1 cellular context compared by ENCODE assay signal in the genomic region with DNA sequence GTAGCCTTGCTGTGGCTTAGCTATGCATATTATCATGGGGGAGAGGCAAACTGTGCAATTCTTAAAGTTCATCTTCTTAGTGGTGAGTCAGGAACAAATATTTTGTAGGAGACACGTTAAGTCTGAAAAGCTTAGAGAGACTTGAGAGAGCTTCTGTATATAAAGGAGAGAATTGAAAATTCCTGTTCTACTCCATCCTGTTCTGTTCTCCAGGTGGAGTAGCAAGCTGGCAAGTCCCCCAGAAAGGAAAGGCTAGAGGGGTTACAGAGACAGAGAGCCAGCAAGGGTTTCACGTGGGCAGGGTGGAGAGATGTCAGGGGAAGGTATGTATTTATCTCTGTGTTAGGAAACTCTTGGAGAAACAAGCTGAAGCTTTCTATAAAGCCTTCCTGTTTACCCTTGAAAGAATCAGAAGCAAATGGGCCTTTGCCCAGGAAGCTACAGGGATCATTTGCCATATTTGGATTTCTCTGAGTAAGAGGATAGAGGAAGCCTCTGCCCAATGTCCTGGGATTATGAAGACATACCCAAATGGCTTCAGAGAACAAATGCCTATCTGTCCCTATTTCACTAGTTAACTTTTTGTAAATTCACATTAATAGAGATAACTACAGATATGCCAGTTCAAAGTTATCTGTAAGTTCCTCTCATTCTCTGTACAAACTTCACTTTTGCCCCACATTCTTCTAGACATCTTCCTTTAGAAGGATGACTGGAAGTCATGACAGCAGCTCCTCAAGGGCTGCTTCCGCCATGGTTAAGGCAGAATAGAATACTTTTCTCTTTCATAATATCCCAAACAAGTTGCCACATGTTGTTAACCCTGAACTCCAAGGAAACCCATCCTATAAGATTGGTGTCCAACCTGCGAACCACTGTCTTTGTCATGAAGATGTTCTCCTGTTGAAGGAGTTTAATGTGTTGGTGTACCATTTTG.
TF ChIP-seq lines count a peak whose summit lies in the region.

No MANE protein-coding gene starts in this region.

TF ChIP-seq in HepG2, 621 proteins besides CTCF, POLR2A, EP300 and RAD21 (continued from another document and continues in another):
- TF ChIP-seq, protein P1, sequence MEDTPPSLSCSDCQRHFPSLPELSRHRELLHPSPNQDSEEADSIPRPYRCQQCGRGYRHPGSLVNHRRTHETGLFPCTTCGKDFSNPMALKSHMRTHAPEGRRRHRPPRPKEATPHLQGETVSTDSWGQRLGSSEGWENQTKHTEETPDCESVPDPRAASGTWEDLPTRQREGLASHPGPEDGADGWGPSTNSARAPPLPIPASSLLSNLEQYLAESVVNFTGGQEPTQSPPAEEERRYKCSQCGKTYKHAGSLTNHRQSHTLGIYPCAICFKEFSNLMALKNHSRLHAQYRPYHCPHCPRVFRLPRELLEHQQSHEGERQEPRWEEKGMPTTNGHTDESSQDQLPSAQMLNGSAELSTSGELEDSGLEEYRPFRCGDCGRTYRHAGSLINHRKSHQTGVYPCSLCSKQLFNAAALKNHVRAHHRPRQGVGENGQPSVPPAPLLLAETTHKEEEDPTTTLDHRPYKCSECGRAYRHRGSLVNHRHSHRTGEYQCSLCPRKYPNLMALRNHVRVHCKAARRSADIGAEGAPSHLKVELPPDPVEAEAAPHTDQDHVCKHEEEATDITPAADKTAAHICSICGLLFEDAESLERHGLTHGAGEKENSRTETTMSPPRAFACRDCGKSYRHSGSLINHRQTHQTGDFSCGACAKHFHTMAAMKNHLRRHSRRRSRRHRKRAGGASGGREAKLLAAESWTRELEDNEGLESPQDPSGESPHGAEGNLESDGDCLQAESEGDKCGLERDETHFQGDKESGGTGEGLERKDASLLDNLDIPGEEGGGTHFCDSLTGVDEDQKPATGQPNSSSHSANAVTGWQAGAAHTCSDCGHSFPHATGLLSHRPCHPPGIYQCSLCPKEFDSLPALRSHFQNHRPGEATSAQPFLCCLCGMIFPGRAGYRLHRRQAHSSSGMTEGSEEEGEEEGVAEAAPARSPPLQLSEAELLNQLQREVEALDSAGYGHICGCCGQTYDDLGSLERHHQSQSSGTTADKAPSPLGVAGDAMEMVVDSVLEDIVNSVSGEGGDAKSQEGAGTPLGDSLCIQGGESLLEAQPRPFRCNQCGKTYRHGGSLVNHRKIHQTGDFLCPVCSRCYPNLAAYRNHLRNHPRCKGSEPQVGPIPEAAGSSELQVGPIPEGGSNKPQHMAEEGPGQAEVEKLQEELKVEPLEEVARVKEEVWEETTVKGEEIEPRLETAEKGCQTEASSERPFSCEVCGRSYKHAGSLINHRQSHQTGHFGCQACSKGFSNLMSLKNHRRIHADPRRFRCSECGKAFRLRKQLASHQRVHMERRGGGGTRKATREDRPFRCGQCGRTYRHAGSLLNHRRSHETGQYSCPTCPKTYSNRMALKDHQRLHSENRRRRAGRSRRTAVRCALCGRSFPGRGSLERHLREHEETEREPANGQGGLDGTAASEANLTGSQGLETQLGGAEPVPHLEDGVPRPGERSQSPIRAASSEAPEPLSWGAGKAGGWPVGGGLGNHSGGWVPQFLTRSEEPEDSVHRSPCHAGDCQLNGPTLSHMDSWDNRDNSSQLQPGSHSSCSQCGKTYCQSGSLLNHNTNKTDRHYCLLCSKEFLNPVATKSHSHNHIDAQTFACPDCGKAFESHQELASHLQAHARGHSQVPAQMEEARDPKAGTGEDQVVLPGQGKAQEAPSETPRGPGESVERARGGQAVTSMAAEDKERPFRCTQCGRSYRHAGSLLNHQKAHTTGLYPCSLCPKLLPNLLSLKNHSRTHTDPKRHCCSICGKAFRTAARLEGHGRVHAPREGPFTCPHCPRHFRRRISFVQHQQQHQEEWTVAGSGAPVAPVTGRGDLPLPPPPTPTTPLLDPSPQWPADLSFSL (CRISPR knock-in tag; IDR thresholded peaks at IDR 0.05): no peak
- TF ChIP-seq ZNF441 (CRISPR knock-in tag; IDR thresholded peaks at IDR 0.05; ENCODE audit: borderline replicate concordance): peak; percentile 26; the same call in 1 of the 2 replicates
- TF ChIP-seq SOX13 (IDR thresholded peaks at IDR 0.05): 0 out of 2 replicates have a peak, but pooled peaks have one; percentile 51
- TF ChIP-seq SOX13 (CRISPR knock-in tag; conservative IDR thresholded peaks at IDR 0.05 in 1 of 2, IDR thresholded peaks at IDR 0.05 in 1 of 2): peak in 1 of 2 experiments; percentile 78; a peak in 1 of 4 replicates
- TF ChIP-seq, protein P2, sequence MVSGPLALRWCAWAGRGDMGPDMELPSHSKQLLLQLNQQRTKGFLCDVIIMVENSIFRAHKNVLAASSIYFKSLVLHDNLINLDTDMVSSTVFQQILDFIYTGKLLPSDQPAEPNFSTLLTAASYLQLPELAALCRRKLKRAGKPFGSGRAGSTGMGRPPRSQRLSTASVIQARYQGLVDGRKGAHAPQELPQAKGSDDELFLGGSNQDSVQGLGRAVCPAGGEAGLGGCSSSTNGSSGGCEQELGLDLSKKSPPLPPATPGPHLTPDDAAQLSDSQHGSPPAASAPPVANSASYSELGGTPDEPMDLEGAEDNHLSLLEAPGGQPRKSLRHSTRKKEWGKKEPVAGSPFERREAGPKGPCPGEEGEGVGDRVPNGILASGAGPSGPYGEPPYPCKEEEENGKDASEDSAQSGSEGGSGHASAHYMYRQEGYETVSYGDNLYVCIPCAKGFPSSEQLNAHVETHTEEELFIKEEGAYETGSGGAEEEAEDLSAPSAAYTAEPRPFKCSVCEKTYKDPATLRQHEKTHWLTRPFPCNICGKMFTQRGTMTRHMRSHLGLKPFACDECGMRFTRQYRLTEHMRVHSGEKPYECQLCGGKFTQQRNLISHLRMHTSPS (CRISPR knock-in tag; IDR thresholded peaks at IDR 0.05; ENCODE audit: low read depth): no peak; the same call in 1 of the 2 replicates
- TF ChIP-seq, protein P3, sequence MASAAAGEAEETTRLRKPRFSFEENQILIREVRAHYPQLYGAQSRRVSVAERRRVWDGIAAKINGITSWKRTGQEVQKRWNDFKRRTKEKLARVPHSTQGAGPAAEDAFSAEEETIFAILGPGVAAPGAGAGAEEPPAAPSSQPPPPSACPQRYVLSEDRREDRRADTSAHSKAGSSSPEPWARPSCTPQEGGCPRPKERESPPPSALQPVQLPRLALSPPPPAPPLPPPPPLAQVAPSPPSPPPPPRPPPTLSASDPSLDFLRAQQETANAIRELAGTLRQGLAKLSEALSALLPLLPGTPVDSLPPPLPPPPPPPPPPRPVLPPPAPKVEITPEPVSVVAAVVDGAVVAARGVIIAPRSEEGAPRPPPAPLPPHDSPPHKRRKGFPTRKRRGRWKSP (CRISPR knock-in tag; IDR thresholded peaks at IDR 0.05): no peak
- TF ChIP-seq, protein P4, sequence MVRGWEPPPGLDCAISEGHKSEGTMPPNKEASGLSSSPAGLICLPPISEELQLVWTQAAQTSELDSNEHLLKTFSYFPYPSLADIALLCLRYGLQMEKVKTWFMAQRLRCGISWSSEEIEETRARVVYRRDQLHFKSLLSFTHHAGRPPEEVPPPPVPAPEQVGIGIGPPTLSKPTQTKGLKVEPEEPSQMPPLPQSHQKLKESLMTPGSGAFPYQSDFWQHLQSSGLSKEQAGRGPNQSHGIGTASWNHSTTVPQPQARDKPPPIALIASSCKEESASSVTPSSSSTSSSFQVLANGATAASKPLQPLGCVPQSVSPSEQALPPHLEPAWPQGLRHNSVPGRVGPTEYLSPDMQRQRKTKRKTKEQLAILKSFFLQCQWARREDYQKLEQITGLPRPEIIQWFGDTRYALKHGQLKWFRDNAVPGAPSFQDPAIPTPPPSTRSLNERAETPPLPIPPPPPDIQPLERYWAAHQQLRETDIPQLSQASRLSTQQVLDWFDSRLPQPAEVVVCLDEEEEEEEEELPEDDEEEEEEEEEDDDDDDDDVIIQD (CRISPR knock-in tag; IDR thresholded peaks at IDR 0.05; ENCODE audit: low read depth): peak; percentile 87; the same call in 1 of the 2 replicates
- TF ChIP-seq POLR2AphosphoS2 (IDR thresholded peaks at IDR 0.05; ENCODE audit: low read depth, low read length): no peak
- TF ChIP-seq, protein P5, sequence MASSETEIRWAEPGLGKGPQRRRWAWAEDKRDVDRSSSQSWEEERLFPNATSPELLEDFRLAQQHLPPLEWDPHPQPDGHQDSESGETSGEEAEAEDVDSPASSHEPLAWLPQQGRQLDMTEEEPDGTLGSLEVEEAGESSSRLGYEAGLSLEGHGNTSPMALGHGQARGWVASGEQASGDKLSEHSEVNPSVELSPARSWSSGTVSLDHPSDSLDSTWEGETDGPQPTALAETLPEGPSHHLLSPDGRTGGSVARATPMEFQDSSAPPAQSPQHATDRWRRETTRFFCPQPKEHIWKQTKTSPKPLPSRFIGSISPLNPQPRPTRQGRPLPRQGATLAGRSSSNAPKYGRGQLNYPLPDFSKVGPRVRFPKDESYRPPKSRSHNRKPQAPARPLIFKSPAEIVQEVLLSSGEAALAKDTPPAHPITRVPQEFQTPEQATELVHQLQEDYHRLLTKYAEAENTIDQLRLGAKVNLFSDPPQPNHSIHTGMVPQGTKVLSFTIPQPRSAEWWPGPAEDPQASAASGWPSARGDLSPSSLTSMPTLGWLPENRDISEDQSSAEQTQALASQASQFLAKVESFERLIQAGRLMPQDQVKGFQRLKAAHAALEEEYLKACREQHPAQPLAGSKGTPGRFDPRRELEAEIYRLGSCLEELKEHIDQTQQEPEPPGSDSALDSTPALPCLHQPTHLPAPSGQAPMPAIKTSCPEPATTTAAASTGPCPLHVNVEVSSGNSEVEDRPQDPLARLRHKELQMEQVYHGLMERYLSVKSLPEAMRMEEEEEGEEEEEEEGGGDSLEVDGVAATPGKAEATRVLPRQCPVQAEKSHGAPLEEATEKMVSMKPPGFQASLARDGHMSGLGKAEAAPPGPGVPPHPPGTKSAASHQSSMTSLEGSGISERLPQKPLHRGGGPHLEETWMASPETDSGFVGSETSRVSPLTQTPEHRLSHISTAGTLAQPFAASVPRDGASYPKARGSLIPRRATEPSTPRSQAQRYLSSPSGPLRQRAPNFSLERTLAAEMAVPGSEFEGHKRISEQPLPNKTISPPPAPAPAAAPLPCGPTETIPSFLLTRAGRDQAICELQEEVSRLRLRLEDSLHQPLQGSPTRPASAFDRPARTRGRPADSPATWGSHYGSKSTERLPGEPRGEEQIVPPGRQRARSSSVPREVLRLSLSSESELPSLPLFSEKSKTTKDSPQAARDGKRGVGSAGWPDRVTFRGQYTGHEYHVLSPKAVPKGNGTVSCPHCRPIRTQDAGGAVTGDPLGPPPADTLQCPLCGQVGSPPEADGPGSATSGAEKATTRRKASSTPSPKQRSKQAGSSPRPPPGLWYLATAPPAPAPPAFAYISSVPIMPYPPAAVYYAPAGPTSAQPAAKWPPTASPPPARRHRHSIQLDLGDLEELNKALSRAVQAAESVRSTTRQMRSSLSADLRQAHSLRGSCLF (CRISPR knock-in tag; IDR thresholded peaks at IDR 0.05; ENCODE audit: borderline replicate concordance): no peak
- TF ChIP-seq, protein P6, sequence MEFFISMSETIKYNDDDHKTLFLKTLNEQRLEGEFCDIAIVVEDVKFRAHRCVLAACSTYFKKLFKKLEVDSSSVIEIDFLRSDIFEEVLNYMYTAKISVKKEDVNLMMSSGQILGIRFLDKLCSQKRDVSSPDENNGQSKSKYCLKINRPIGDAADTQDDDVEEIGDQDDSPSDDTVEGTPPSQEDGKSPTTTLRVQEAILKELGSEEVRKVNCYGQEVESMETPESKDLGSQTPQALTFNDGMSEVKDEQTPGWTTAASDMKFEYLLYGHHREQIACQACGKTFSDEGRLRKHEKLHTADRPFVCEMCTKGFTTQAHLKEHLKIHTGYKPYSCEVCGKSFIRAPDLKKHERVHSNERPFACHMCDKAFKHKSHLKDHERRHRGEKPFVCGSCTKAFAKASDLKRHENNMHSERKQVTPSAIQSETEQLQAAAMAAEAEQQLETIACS (CRISPR knock-in tag; IDR thresholded peaks at IDR 0.05): no peak
- TF ChIP-seq ELF3 (CRISPR knock-in tag; IDR thresholded peaks at IDR 0.05): peak; percentile 97
- TF ChIP-seq SP4 (CRISPR knock-in tag; IDR thresholded peaks at IDR 0.05): no peak
- TF ChIP-seq, protein P7, sequence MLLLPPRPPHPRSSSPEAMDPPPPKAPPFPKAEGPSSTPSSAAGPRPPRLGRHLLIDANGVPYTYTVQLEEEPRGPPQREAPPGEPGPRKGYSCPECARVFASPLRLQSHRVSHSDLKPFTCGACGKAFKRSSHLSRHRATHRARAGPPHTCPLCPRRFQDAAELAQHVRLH (CRISPR knock-in tag; IDR thresholded peaks at IDR 0.05; ENCODE audit: borderline replicate concordance, low read depth): peak; percentile 50; the same call in 1 of the 2 replicates
- no peak for TF ChIP-seq ZNF614 (CRISPR knock-in tag; IDR thresholded peaks at IDR 0.05; ENCODE audit: borderline replicate concordance)
- TF ChIP-seq, protein P8, sequence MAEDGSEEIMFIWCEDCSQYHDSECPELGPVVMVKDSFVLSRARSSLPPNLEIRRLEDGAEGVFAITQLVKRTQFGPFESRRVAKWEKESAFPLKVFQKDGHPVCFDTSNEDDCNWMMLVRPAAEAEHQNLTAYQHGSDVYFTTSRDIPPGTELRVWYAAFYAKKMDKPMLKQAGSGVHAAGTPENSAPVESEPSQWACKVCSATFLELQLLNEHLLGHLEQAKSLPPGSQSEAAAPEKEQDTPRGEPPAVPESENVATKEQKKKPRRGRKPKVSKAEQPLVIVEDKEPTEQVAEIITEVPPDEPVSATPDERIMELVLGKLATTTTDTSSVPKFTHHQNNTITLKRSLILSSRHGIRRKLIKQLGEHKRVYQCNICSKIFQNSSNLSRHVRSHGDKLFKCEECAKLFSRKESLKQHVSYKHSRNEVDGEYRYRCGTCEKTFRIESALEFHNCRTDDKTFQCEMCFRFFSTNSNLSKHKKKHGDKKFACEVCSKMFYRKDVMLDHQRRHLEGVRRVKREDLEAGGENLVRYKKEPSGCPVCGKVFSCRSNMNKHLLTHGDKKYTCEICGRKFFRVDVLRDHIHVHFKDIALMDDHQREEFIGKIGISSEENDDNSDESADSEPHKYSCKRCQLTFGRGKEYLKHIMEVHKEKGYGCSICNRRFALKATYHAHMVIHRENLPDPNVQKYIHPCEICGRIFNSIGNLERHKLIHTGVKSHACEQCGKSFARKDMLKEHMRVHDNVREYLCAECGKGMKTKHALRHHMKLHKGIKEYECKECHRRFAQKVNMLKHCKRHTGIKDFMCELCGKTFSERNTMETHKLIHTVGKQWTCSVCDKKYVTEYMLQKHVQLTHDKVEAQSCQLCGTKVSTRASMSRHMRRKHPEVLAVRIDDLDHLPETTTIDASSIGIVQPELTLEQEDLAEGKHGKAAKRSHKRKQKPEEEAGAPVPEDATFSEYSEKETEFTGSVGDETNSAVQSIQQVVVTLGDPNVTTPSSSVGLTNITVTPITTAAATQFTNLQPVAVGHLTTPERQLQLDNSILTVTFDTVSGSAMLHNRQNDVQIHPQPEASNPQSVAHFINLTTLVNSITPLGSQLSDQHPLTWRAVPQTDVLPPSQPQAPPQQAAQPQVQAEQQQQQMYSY (CRISPR knock-in tag; IDR thresholded peaks at IDR 0.05): no peak
- no peak for TF ChIP-seq ZNF557 (CRISPR knock-in tag; IDR thresholded peaks at IDR 0.05)
- TF ChIP-seq BRD4 (CRISPR knock-in tag; IDR thresholded peaks at IDR 0.05): no peak
- TF ChIP-seq SUZ12 (IDR thresholded peaks at IDR 0.05; ENCODE audit: low read depth, low read length): no peak
- TF ChIP-seq DNMT1 (CRISPR knock-in tag; IDR thresholded peaks at IDR 0.05): no peak
- no peak for TF ChIP-seq ZNF383 (CRISPR knock-in tag; IDR thresholded peaks at IDR 0.05; ENCODE audit: borderline replicate concordance)
- TF ChIP-seq, protein P9, sequence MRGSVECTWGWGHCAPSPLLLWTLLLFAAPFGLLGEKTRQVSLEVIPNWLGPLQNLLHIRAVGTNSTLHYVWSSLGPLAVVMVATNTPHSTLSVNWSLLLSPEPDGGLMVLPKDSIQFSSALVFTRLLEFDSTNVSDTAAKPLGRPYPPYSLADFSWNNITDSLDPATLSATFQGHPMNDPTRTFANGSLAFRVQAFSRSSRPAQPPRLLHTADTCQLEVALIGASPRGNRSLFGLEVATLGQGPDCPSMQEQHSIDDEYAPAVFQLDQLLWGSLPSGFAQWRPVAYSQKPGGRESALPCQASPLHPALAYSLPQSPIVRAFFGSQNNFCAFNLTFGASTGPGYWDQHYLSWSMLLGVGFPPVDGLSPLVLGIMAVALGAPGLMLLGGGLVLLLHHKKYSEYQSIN (CRISPR knock-in tag; IDR thresholded peaks at IDR 0.05; ENCODE audit: borderline replicate concordance): no peak
- 0 out of 2 replicates have a peak, but pooled peaks have one; percentile 24 for TF ChIP-seq ZNF501 (CRISPR knock-in tag; IDR thresholded peaks at IDR 0.05)
- no peak for TF ChIP-seq ZNF180 (CRISPR knock-in tag; IDR thresholded peaks at IDR 0.05; ENCODE audit: borderline replicate concordance, low read depth)
